Comparison of ENCODE assay signal across 12 cellular contexts in the genomic region with DNA sequence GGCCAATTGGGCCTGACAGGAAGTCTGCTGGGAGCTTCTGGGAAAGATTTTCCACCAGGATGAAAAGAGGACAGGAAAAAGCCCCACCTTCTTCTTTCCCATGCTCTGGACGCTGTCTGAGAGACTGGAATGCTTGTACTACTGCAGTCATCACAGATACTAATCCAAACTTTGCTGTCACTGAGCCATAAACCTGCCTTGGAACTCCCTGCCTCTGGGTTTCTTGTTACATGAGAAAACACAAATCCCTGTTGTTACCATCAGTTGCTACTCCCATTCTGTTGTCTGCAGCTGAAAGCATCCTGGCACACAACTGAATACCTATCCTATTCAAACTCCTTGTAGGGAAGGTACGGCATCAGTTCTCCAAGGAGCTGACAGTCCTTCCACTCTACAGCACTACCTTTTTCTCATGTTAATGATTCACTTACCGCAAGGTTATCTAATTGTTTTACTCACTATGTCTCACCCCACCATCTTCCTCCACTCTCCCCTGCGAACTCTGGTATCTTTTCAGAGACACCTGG.
A peak's percentile ranks its signal among the peaks of the same experiment; 100 is the strongest.
DNase-seq lines count a peak whose midpoint lies in the region; FAIRE-seq and TF ChIP-seq lines count a peak whose summit lies in the region.
"Had no signal": no experiment of that assay in that cellular context is flagged by ENCODE, and none has a peak within 500 bp of the region (broad histone marks: within the 10 kb centered on the region; RNA-seq: fewer than 3 reads in every experiment).

No MANE protein-coding gene starts in this region.

- H3K4me3 Mint-ChIP-seq in MCF 10A (ENCODE audit: unreplicated experiment): no peak overlapping the region
- no peak overlapping the region for H3K4me3 Mint-ChIP-seq in chondrocyte (ENCODE audit: unreplicated experiment)
- H3K4me3 Mint-ChIP-seq: naive B cell had no signal

- H3K4me1 ChIP-seq in breast epithelium: no peaks in the 10 kb centered on the region
- no peaks in the 10 kb centered on the region for H3K4me1 ChIP-seq in kidney (ENCODE audit: control insufficient read depth in 1 of 2, insufficient read depth in 1 of 2, low read depth in 1 of 2, low read length in 2 of 2)
- H3K4me1 ChIP-seq: BLaER1 treated with 17β-estradiol and CSF1 and Interleukin-3, amounts not matched to agents 10 nM and 100 nM had no signal

- H3K4me3 ChIP-seq in breast epithelium (no peak overlapping the region), kidney (ENCODE audit: low read length in 2 of 2) (no peak overlapping the region)
- H3K4me3 ChIP-seq: BLaER1 treated with 17β-estradiol and CSF1 and Interleukin-3, amounts not matched to agents 10 nM and 100 nM had no signal

- peaks cover 43% of the 10 kb centered on the region for H3K36me3 Mint-ChIP-seq in MCF 10A (ENCODE audit: insufficient read depth, unreplicated experiment)
- peaks cover 27% of the 10 kb centered on the region for H3K36me3 Mint-ChIP-seq in chondrocyte (ENCODE audit: low read depth)

- no peak for TF ChIP-seq CTCF in MCF 10A (IDR thresholded peaks at IDR 0.05; ENCODE audit: unreplicated experiment)
- no peak for TF ChIP-seq CTCF in breast epithelium (IDR thresholded peaks at IDR 0.05)
- TF ChIP-seq CTCF in chondrocyte (IDR thresholded peaks at IDR 0.05): no peak
- TF ChIP-seq CTCF in kidney (IDR thresholded peaks at IDR 0.05; ENCODE audit: borderline replicate concordance, extremely low read depth, insufficient read depth): no peak

- no TSS peak for BruUV-seq in MCF 10A (replicated peaks; lab: Mats Ljungman, UMichigan)

- no peaks in the 10 kb centered on the region for H3K9me3 ChIP-seq in breast epithelium
- no peaks in the 10 kb centered on the region for H3K9me3 ChIP-seq in kidney (ENCODE audit: control insufficient read depth in 1 of 2, low read length in 2 of 2)
- H3K9me3 ChIP-seq: BLaER1 treated with 17β-estradiol and CSF1 and Interleukin-3, amounts not matched to agents 10 nM and 100 nM had no signal

- H3K4me1 Mint-ChIP-seq in MCF 10A (ENCODE audit: insufficient read depth, unreplicated experiment): no peaks in the 10 kb centered on the region
- H3K4me1 Mint-ChIP-seq in chondrocyte (ENCODE audit: low read depth): peaks cover 32% of the 10 kb centered on the region

- peaks cover 4% of the 10 kb centered on the region for H3K36me3 ChIP-seq in breast epithelium
- peaks cover 13 to 24% of the 10 kb centered on the region in 2 donors for H3K36me3 ChIP-seq in kidney (ENCODE audit: control insufficient read depth in 1 of 2, insufficient read depth in 2 of 2, low read length in 2 of 2)

- CTCF ChIA-PET in MCF 10A (lab: Yijun Ruan, JAX): interaction anchor here (0.6 to 1.1 kb wide), 5 partner anchors 21 to 854 kb away, joined by 3 to 5 read pairs (median 4); no protein-coding TSS in a partner anchor

- TF ChIP-seq POLR2A in breast epithelium (IDR thresholded peaks at IDR 0.05): no peak

- DNase-seq in MCF 10A (ENCODE audit: unreplicated experiment) (peak; percentile 11), breast epithelium (ENCODE audit: low spot score in 2 of 2) (no peak), chondrocyte (ENCODE audit: low spot score) (no peak), iPS-NIHi11 (ENCODE audit: low spot score) (peak; percentile 34), stromal cell of bone marrow (ENCODE audit: low read depth) (peak; percentile 27), SIG-M5 treated with dmso at 0.1 percent for 504 hours (lab: John Stamatoyannopoulos, UW; ENCODE audit: unreplicated experiment) (no peak), kidney (no peak), NCI-H526 treated with DMSO at 0.1 percent for 48 hours (lab: John Stamatoyannopoulos, UW) (no peak)
- DNase-seq: HCEC 1CT, naive B cell, NCI-H2171 had no signal

- H3K27me3 Mint-ChIP-seq in MCF 10A (ENCODE audit: insufficient read depth, unreplicated experiment): no peaks in the 10 kb centered on the region
- no peaks in the 10 kb centered on the region for H3K27me3 Mint-ChIP-seq in chondrocyte (ENCODE audit: low read depth)
- H3K27me3 Mint-ChIP-seq: naive B cell had no signal

- POLR2A ChIA-PET in MCF 10A (lab: Yijun Ruan, JAX): no interaction called here

- no peak overlapping the region for H3K27ac Mint-ChIP-seq in MCF 10A (ENCODE audit: low read depth, unreplicated experiment)
- H3K27ac Mint-ChIP-seq in chondrocyte (ENCODE audit: unreplicated experiment): peak overlapping the region; percentile 86

- H3K27ac ChIP-seq in breast epithelium (no peak overlapping the region), kidney (ENCODE audit: low read depth in 2 of 2, low read length in 2 of 2) (no peak overlapping the region)

- H3K9ac ChIP-seq in kidney (ENCODE audit: low read length in 2 of 2): no peak overlapping the region
- H3K9ac ChIP-seq: BLaER1 treated with 17β-estradiol and CSF1 and Interleukin-3, amounts not matched to agents 10 nM and 100 nM had no signal

- no peaks in the 10 kb centered on the region for H3K9me3 Mint-ChIP-seq in MCF 10A (ENCODE audit: unreplicated experiment)
- no peaks in the 10 kb centered on the region for H3K9me3 Mint-ChIP-seq in chondrocyte (ENCODE audit: low read depth)
- H3K9me3 Mint-ChIP-seq: naive B cell had no signal

- intact Hi-C loops in MCF 10A (cut with micrococcal nuclease) (loop anchor here (10.0 kb wide), 1 partner anchor 78 kb away; no protein-coding TSS in a partner anchor), breast epithelium (cut with DNase I; ENCODE audit: low total_unique reads) (no loop called here), kidney (cut with DNase I) (no loop called here)

- no peaks in the 10 kb centered on the region for H3K27me3 ChIP-seq in breast epithelium
- H3K27me3 ChIP-seq: BLaER1 treated with 17β-estradiol and CSF1 and Interleukin-3, amounts not matched to agents 10 nM and 100 nM had no signal

- FAIRE-seq in kidney (lab: Jason Lieb, UNC): no peak

Comparison
In these comparisons a context has a peak if more than half of its experiments do, and no peak if none do; other contexts are left out.
1. DNase-seq: peak in MCF 10A (single experiment), iPS-NIHi11 (single experiment) and stromal cell of bone marrow (single experiment); none in breast epithelium (0 of 2), chondrocyte (single experiment), SIG-M5 treated with dmso at 0.1 percent for 504 hours (single experiment), kidney (single experiment) and NCI-H526 treated with DMSO at 0.1 percent for 48 hours (single experiment).